In genomic region chr4:151489462-151490203, GRCh38 we compare ENCODE assay signal across 15 cellular contexts.
DNase-seq lines count a peak whose midpoint lies in the region; ATAC-seq, FAIRE-seq and TF ChIP-seq lines count a peak whose summit lies in the region.
"Had no signal": no experiment of that assay in that cellular context is flagged by ENCODE, and none has a peak within 500 bp of the region (broad histone marks: within the 10 kb centered on the region; RNA-seq: fewer than 3 reads in every experiment).

No MANE protein-coding gene starts in this region.

- dilution Hi-C loops in keratinocyte (cut with MboI; ENCODE audit: extremely low pct_ligation_motif_present, low sequenced_read_pairs) = no loop called here

- no peak overlapping the region for H3K4me2 ChIP-seq in keratinocyte (ENCODE audit: control insufficient read depth, extremely low read depth, insufficient read depth, low read depth, low read length)
- H3K4me2 ChIP-seq: BLaER1 treated with 17β-estradiol and CSF1 and Interleukin-3, amounts not matched to agents 10 nM and 100 nM; KMS-11 had no signal

- TF ChIP-seq EP300 in Ishikawa (IDR thresholded peaks at IDR 0.05; ENCODE audit: borderline replicate concordance) = no peak

- no peak overlapping the region for H2AFZ ChIP-seq in keratinocyte (ENCODE audit: control insufficient read depth, low read length)

- no peaks in the 10 kb centered on the region for H3K36me3 ChIP-seq in keratinocyte (ENCODE audit: control insufficient read depth in 2 of 2, extremely low read depth in 1 of 2, insufficient read depth in 2 of 2, low read length in 2 of 2)
- H3K36me3 ChIP-seq: BLaER1 treated with 17β-estradiol and CSF1 and Interleukin-3, amounts not matched to agents 10 nM and 100 nM had no signal

- no peak for FAIRE-seq in keratinocyte (lab: Jason Lieb, UNC)
- no peak for FAIRE-seq in RCC 7860 (lab: Jason Lieb, UNC)

- no peaks in the 10 kb centered on the region for H3K27me3 ChIP-seq in keratinocyte (ENCODE audit: control insufficient read depth, extremely low read depth, insufficient read depth, low read length)
- H3K27me3 ChIP-seq: BLaER1 treated with 17β-estradiol and CSF1 and Interleukin-3, amounts not matched to agents 10 nM and 100 nM had no signal

- H3K9me3 ChIP-seq in keratinocyte (ENCODE audit: control insufficient read depth, low read depth, low read length) = no peaks in the 10 kb centered on the region

- no peaks in the 10 kb centered on the region for H3K79me2 ChIP-seq in keratinocyte (ENCODE audit: control insufficient read depth, insufficient read depth, low read length)

- peak; percentile 59; the same call in 1 of the 2 replicates for TF ChIP-seq RAD21 in Ishikawa (IDR thresholded peaks at IDR 0.05; ENCODE audit: low read depth)

- no peak overlapping the region for H3K27ac ChIP-seq in keratinocyte (ENCODE audit: control insufficient read depth, insufficient read depth, low read length)
- H3K27ac ChIP-seq: BLaER1 treated with 17β-estradiol and CSF1 and Interleukin-3, amounts not matched to agents 10 nM and 100 nM; KMS-11 had no signal

- H3K9ac ChIP-seq in keratinocyte (ENCODE audit: control insufficient read depth, extremely low read depth, insufficient read depth, low read length) = no peak overlapping the region
- H3K9ac ChIP-seq: BLaER1 treated with 17β-estradiol and CSF1 and Interleukin-3, amounts not matched to agents 10 nM and 100 nM; KMS-11 had no signal

- H3K9me1 ChIP-seq in keratinocyte (ENCODE audit: control insufficient read depth, extremely low read depth, insufficient read depth, low read length) = no peaks in the 10 kb centered on the region

- TF ChIP-seq CTCF in keratinocyte (optimal IDR thresholded peaks at IDR 0.05 in 1 of 3, IDR thresholded peaks at IDR 0.05 in 1 of 3, conservative IDR thresholded peaks at IDR 0.05 in 1 of 3; ENCODE audit: extremely low read depth in 1 of 3, insufficient read depth in 2 of 3, low read length in 3 of 3) = peak in 2 of 3 experiments; percentile 18 to 59

- ATAC-seq in HG02678 (IDR thresholded peaks at IDR 0.05; ENCODE audit: unreplicated experiment) = no peak
- ATAC-seq: activated CD4-positive, alpha-beta T cell treated with anti-CD3 and anti-CD28 coated beads for 36 hours; naive thymus-derived CD8-positive, alpha-beta T cell; PC-3 had no signal

- H3K4me3 ChIP-seq in keratinocyte (ENCODE audit: control insufficient read depth in 2 of 3, extremely low read depth in 1 of 3, insufficient read depth in 2 of 3, low read depth in 1 of 3, low read length in 3 of 3) = no peak overlapping the region
- H3K4me3 ChIP-seq: BLaER1 treated with 17β-estradiol and CSF1 and Interleukin-3, amounts not matched to agents 10 nM and 100 nM had no signal

- DNase-seq in DMS79 treated with DMSO at 0.1 percent for 48 hours (lab: John Stamatoyannopoulos, UW) = peak; percentile 9
- peak; percentile 81 for DNase-seq in NCI-H510A treated with DMSO at 0.1 percent for 48 hours (lab: John Stamatoyannopoulos, UW)
- no peak for DNase-seq in keratinocyte (ENCODE audit: low read depth, low spot score)
- no peak for DNase-seq in RCC 7860 (ENCODE audit: low spot score)
- no peak for DNase-seq in stimulated activated CD4-positive, alpha-beta T cell treated with anti-CD3 and anti-CD28 coated beads, Interleukin-15, amount 100 ng/mL, for 24 hours
- DNase-seq: activated CD4-positive, alpha-beta T cell treated with anti-CD3 and anti-CD28 coated beads for 36 hours; cerebellar nuclear complex; naive thymus-derived CD8-positive, alpha-beta T cell; NCI-H2107; PC-3; stimulated activated CD4-positive, alpha-beta T cell treated with anti-CD3 and anti-CD28 coated beads, Interleukin-4, amount 100 ng/mL, for 1 hour had no signal

- no peaks in the 10 kb centered on the region for H4K20me1 ChIP-seq in keratinocyte (ENCODE audit: control insufficient read depth, extremely low read depth, insufficient read depth, low read length)
- H4K20me1 ChIP-seq: BLaER1 treated with 17β-estradiol and CSF1 and Interleukin-3, amounts not matched to agents 10 nM and 100 nM had no signal

- peaks cover 12% of the 10 kb centered on the region for H3K4me1 ChIP-seq in keratinocyte (ENCODE audit: control insufficient read depth, extremely low read depth, insufficient read depth, low read length)
- H3K4me1 ChIP-seq: BLaER1 treated with 17β-estradiol and CSF1 and Interleukin-3, amounts not matched to agents 10 nM and 100 nM had no signal

TF ChIP-seq in Ishikawa, 13 proteins besides CTCF, POLR2A, EP300 and RAD21:
- TF ChIP-seq TAF1 (IDR thresholded peaks at IDR 0.05; ENCODE audit: low read depth) = no peak
- no peak for TF ChIP-seq YY1 (IDR thresholded peaks at IDR 0.05; ENCODE audit: low read depth)
- TF ChIP-seq TEAD4 (IDR thresholded peaks at IDR 0.05) = no peak
- no peak for TF ChIP-seq MAX (IDR thresholded peaks at IDR 0.05)

Comparison
In these comparisons a context has a peak if more than half of its experiments do, and no peak if none do; other contexts are left out.
1. DNase-seq: peak in DMS79 treated with DMSO at 0.1 percent for 48 hours (single experiment) and NCI-H510A treated with DMSO at 0.1 percent for 48 hours (single experiment); none in keratinocyte (single experiment), RCC 7860 (single experiment) and stimulated activated CD4-positive, alpha-beta T cell treated with anti-CD3 and anti-CD28 coated beads, Interleukin-15, amount 100 ng/mL, for 24 hours (single experiment).